In genomic region chr17:18682671-18683070, GRCh38 we compare ENCODE assay signal across 10 cellular contexts. TPM values are rescaled to one million over a fixed set of nuclear protein-coding genes. Genes with fewer than 3 reads are reported as not detected.
DNase-seq lines count a peak whose midpoint lies in the region; ATAC-seq, FAIRE-seq and TF ChIP-seq lines count a peak whose summit lies in the region.
"Not testable (repeated sequence)": the region's sequence is repeated elsewhere in the genome, so short reads cannot be mapped to it uniquely, and the experiment has no call there.
"Had no signal": no experiment of that assay in that cellular context is flagged by ENCODE, and none has a peak within 500 bp of the region (broad histone marks: within the 10 kb centered on the region; RNA-seq: fewer than 3 reads in every experiment).

No MANE protein-coding gene starts in this region.

- TF ChIP-seq CTCF in epithelial cell of esophagus (IDR thresholded peaks at IDR 0.05; ENCODE audit: insufficient read depth, low read depth, low read length, missing control alignments); progenitor cell of endocrine pancreas (IDR thresholded peaks at IDR 0.05; ENCODE audit: unreplicated experiment); vagina (IDR thresholded peaks at IDR 0.05): not testable (repeated sequence)

- DNase-seq in GM12892 (ENCODE audit: insufficient read length); Jurkat, Clone E6-1 (ENCODE audit: low read depth, low spot score); T-helper 17 cell; epithelial cell of esophagus (ENCODE audit: low read depth); progenitor cell of endocrine pancreas (ENCODE audit: low spot score, unreplicated experiment); vagina (ENCODE audit: extremely low spot score in 2 of 2): not testable (repeated sequence)
- DNase-seq in adipocyte (ENCODE audit: low read depth) (peak; percentile 2), left kidney (ENCODE audit: low read depth, low spot score) (peak; percentile 5)

- H3K4me1 ChIP-seq in adipocyte (ENCODE audit: control insufficient read depth, insufficient read depth, low read length); vagina: not testable (repeated sequence)

- ATAC-seq in T-helper 17 cell, result not testable (repeated sequence)

- not testable (repeated sequence) for TF ChIP-seq POLR2A in GM12892 (IDR thresholded peaks at IDR 0.05; ENCODE audit: low read depth, low read length); vagina (IDR thresholded peaks at IDR 0.05)

- not testable (repeated sequence) for H3K27me3 ChIP-seq in adipocyte (replicated peaks; ENCODE audit: control insufficient read depth, insufficient read depth, low read length); vagina

- H3K27me3 Mint-ChIP-seq in T-helper 17 cell, progenitor cell of endocrine pancreas: not testable (repeated sequence)

- not testable (repeated sequence) for H3K4me1 Mint-ChIP-seq in T-helper 17 cell; progenitor cell of endocrine pancreas (ENCODE audit: low read depth)

- H3K4me3 Mint-ChIP-seq in T-helper 17 cell (peak overlapping the region; percentile 41), progenitor cell of endocrine pancreas (ENCODE audit: low read depth) (peak overlapping the region; percentile 81)

- peak overlapping the region; percentile 34 for H3K9ac ChIP-seq in adipocyte (ENCODE audit: low read length)

- H3K4me3 ChIP-seq in Jurkat, Clone E6-1 (ENCODE audit: low read length), result peak overlapping the region; percentile 58
- H3K4me3 ChIP-seq in adipocyte (ENCODE audit: low read length), result peak overlapping the region; percentile 80
- peak overlapping the region; percentile 19 for H3K4me3 ChIP-seq in epithelial cell of esophagus (ENCODE audit: low read length)
- peak overlapping the region; percentile 47 to 56 for H3K4me3 ChIP-seq in vagina

- H3K36me3 ChIP-seq in adipocyte (ENCODE audit: control insufficient read depth, insufficient read depth, low read length, severe bottlenecking); vagina: not testable (repeated sequence)

- not testable (repeated sequence) for H3K36me3 Mint-ChIP-seq in T-helper 17 cell (ENCODE audit: low read depth)
- peaks cover 21% of the 10 kb centered on the region for H3K36me3 Mint-ChIP-seq in progenitor cell of endocrine pancreas (ENCODE audit: insufficient read depth)

- not testable (repeated sequence) for H3K27ac ChIP-seq in vagina

- H3K9me3 ChIP-seq in T-helper 17 cell (ENCODE audit: control insufficient read depth, low read length, poor library complexity, severe bottlenecking); adipocyte (ENCODE audit: control insufficient read depth, low read length); vagina: not testable (repeated sequence)

- intact Hi-C loops in vagina (cut with DNase I), result not testable (repeated sequence)

- H3K27ac Mint-ChIP-seq in T-helper 17 cell, progenitor cell of endocrine pancreas: not testable (repeated sequence)

- not testable (repeated sequence) for H3K9me3 Mint-ChIP-seq in progenitor cell of endocrine pancreas (ENCODE audit: low read depth)

- FAIRE-seq in GM12892 (lab: Jason Lieb, UNC), result peak; percentile 78

RNA-seq across cellular contexts. Expression of gene FOXO3B, which starts 0.6 kb away (rescaled TPM):
- 1.4 TPM for polyA plus RNA-seq in GM12892 (2012; ENCODE audit: missing spikeins)
- polyA plus RNA-seq in Jurkat, Clone E6-1 (2012; ENCODE audit: insufficient read depth, insufficient read length), result 1.3 TPM
- total RNA-seq in T-helper 17 cell (1 to 10 TPM; 4.5 to 4.6 TPM), progenitor cell of endocrine pancreas (19.3 and 20.4 TPM in 2 replicates), vagina (13.3 TPM)

RNA-seq across cellular contexts. Expression of gene TBC1D28, which starts 38.5 kb away (rescaled TPM):
- polyA plus RNA-seq in GM12892 (2012; ENCODE audit: missing spikeins), result not detected
- polyA plus RNA-seq in Jurkat, Clone E6-1 (2012; ENCODE audit: insufficient read depth, insufficient read length), result not detected
- total RNA-seq in T-helper 17 cell, result not detected
- 0.14 and 0.16 TPM in 2 replicates for total RNA-seq in progenitor cell of endocrine pancreas
- total RNA-seq in vagina, result not detected
- total RNA-seq: lung, thyroid gland had no signal
- polyA plus RNA-seq: lung had no signal

Comparison
In these comparisons a context has a peak if more than half of its experiments do, and no peak if none do; other contexts are left out.
1. H3K4me3 ChIP-seq: peak in every context shown above with its lines; median percentile 80 in adipocyte; 58 in Jurkat, Clone E6-1; 52 in vagina; 19 in epithelial cell of esophagus.